ENCODE assay signal across 9 cellular contexts in the genomic region with DNA sequence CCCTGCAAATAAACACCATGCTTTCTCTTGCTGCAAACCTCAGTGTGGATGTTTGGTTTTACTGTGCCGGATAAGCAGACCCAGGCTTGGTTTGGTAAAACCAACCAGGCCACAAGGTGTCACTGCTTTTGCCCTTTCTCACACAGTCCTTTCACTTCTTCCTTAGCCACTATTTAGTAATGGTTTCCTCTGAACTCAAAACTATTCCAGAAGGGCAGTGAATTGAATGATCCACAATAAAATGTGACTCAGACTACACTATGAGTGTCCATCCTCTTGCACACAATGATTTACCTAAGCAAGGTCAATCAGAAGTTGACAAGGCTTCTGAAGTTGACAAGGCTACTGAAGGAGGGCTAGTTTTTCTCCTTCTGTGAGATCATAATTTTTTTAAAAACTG.
DNase-seq lines count a peak whose midpoint lies in the region; ATAC-seq and TF ChIP-seq lines count a peak whose summit lies in the region.
"Had no signal": no experiment of that assay in that cellular context is flagged by ENCODE, and none has a peak within 500 bp of the region (broad histone marks: within the 10 kb centered on the region; RNA-seq: fewer than 3 reads in every experiment).

No MANE protein-coding gene starts in this region.

- in situ Hi-C loops in GM13977 (cut with MboI; ENCODE audit: low pct_unique_long_range_greater_than_20kb, low sequenced_read_pairs, unreplicated experiment) = no loop called here

- no peak overlapping the region for H3K18ac ChIP-seq in trophoblast cell (ENCODE audit: low read length)

- TF ChIP-seq CTCF in GM13977 (IDR thresholded peaks at IDR 0.05; ENCODE audit: extremely low read depth, insufficient read depth, missing control alignments) (peak; percentile 36), endodermal cell (conservative IDR thresholded peaks at IDR 0.05) (peak; percentile 73)

- H3K4me1 ChIP-seq in endodermal cell (ENCODE audit: control insufficient read depth, insufficient read depth, low read length) = peaks cover 16% of the 10 kb centered on the region
- H3K4me1 ChIP-seq in trophoblast cell (ENCODE audit: control insufficient read depth in 1 of 2, insufficient read depth in 2 of 2, low read length in 2 of 2) = peaks cover 4 to 13% of the 10 kb centered on the region in 2 experiments

- H3K4me3 ChIP-seq in endodermal cell (ENCODE audit: low read length) (no peak overlapping the region), trophoblast cell (ENCODE audit: low read depth, low read length) (no peak overlapping the region)

- H4K12ac ChIP-seq in trophoblast cell (ENCODE audit: low read depth, low read length) = no peak overlapping the region

- no peak overlapping the region for H3K4ac ChIP-seq in trophoblast cell (ENCODE audit: low read depth, low read length)

- no peak overlapping the region for H2AFZ ChIP-seq in trophoblast cell (ENCODE audit: insufficient read depth, low read length, poor library complexity)

- H4K8ac ChIP-seq in trophoblast cell (ENCODE audit: low read depth, low read length) = no peak overlapping the region

- peaks cover 7% of the 10 kb centered on the region for H3K79me1 ChIP-seq in trophoblast cell (ENCODE audit: low read length)

- H3K4me1 Mint-ChIP-seq in endodermal cell = peaks cover 54% of the 10 kb centered on the region

- H3K23ac ChIP-seq in trophoblast cell (ENCODE audit: low read length) = no peak overlapping the region

- ATAC-seq in activated CD4-positive, CD25-positive, alpha-beta regulatory T cell treated with anti-CD3 and anti-CD28 coated beads, Interleukin-2, amount 50 U/mL, for 24 hours = no peak

- H3K79me2 ChIP-seq in trophoblast cell (ENCODE audit: control insufficient read depth, insufficient read depth, low read length, poor library complexity) = no peaks in the 10 kb centered on the region

- H2AK5ac ChIP-seq in trophoblast cell (ENCODE audit: low read length) = no peak overlapping the region

- H3K27me3 ChIP-seq in endodermal cell (ENCODE audit: control insufficient read depth, insufficient read depth, low read length, poor library complexity, severe bottlenecking) (no peaks in the 10 kb centered on the region), trophoblast cell (ENCODE audit: insufficient read depth, low read length) (no peaks in the 10 kb centered on the region)

- H3K9me3 ChIP-seq in endodermal cell (ENCODE audit: control insufficient read depth, low read length) (no peaks in the 10 kb centered on the region), trophoblast cell (ENCODE audit: insufficient read depth, low read depth, low read length) (peaks cover 2% of the 10 kb centered on the region)

- no peak overlapping the region for H2BK5ac ChIP-seq in trophoblast cell (ENCODE audit: low read depth, low read length, poor library complexity)

- H3K9me3 Mint-ChIP-seq in endodermal cell = peaks cover 9% of the 10 kb centered on the region

- H3K36me3 ChIP-seq in endodermal cell (ENCODE audit: control insufficient read depth, insufficient read depth, low read length) = no peaks in the 10 kb centered on the region
- H3K36me3 ChIP-seq in trophoblast cell (ENCODE audit: control insufficient read depth in 1 of 2, insufficient read depth in 2 of 2, low read length in 2 of 2) = no peaks in the 10 kb centered on the region

- H2BK12ac ChIP-seq in trophoblast cell (ENCODE audit: low read length) = peak overlapping the region; percentile 74

- H3K14ac ChIP-seq in trophoblast cell (ENCODE audit: low read length) = no peak overlapping the region

- H3K27ac ChIP-seq in endodermal cell (ENCODE audit: low read depth, low read length) = no peak overlapping the region
- peak overlapping the region; percentile 70 for H3K27ac ChIP-seq in trophoblast cell (ENCODE audit: low read depth, low read length)

- no peaks in the 10 kb centered on the region for H3K36me3 Mint-ChIP-seq in endodermal cell (ENCODE audit: low read depth)

- WGBS in endodermal cell (ENCODE audit: insufficient coverage in 1 of 2, insufficient read length in 1 of 2), 2 experiments = 33 to 83% methylated on average over 1 of the region's 1 CpG
- no CpG with 5 or more reads among the region's 1 CpG for WGBS in trophoblast cell (ENCODE audit: extremely low coverage, insufficient coverage, insufficient read length)

- H3K4me3 Mint-ChIP-seq in endodermal cell = no peak overlapping the region

- DNase-seq in GM13977 (ENCODE audit: low spot score) = no peak
- DNase-seq in Kasumi-1 (lab: John Stamatoyannopoulos, UW) = peak; percentile 18 to 29
- DNase-seq in endodermal cell = peak; percentile 71
- peak in 1 of 2 donors; percentile 18 for DNase-seq in trophoblast cell
- no peak for DNase-seq in NCI-H1105 treated with DMSO at 0.1 percent for 48 hours (lab: John Stamatoyannopoulos, UW)
- no peak for DNase-seq in NOMO-1 (lab: John Stamatoyannopoulos, UW; ENCODE audit: unreplicated experiment in 2 of 2)
- no peak for DNase-seq in activated CD4-positive, alpha-beta T cell treated with anti-CD3 and anti-CD28 coated beads for 1 hour
- DNase-seq: NCI-H187 treated with DMSO at 0.1 percent for 48 hours had no signal

- H3K4me2 ChIP-seq in trophoblast cell (ENCODE audit: low read length) = no peak overlapping the region

- no peaks in the 10 kb centered on the region for H3K27me3 Mint-ChIP-seq in endodermal cell (ENCODE audit: insufficient read depth)

- no peak overlapping the region for H4K91ac ChIP-seq in trophoblast cell (ENCODE audit: low read depth, low read length)

- H3K9ac ChIP-seq in endodermal cell (ENCODE audit: extremely low read depth, low read length, poor library complexity, severe bottlenecking) (no peak overlapping the region), trophoblast cell (ENCODE audit: low read length) (no peak overlapping the region)

- H3K27ac Mint-ChIP-seq in endodermal cell = no peak overlapping the region

- peak overlapping the region; percentile 61 for H2BK120ac ChIP-seq in trophoblast cell (ENCODE audit: insufficient read depth, low read length, poor library complexity)

Comparison
In these comparisons a context has a peak if more than half of its experiments do, and no peak if none do; other contexts are left out.
1. DNase-seq: peak in Kasumi-1 (2 of 2) and endodermal cell (single experiment); none in GM13977 (single experiment), NCI-H1105 treated with DMSO at 0.1 percent for 48 hours (single experiment), NOMO-1 (0 of 2) and activated CD4-positive, alpha-beta T cell treated with anti-CD3 and anti-CD28 coated beads for 1 hour (single experiment).